ENCODE assay signal across 8 cellular contexts in genomic region chr3:128725932-128726690, GRCh38.
DNase-seq lines count a peak whose midpoint lies in the region; ATAC-seq and TF ChIP-seq lines count a peak whose summit lies in the region.

Gene RAB7A, plus strand, starts transcription at chr3:128726183. Its CDS starts 69,185 bp downstream, at chr3:128795368.

- peak within 1 kb of the TSS; percentile 92 for H3K4me3 Mint-ChIP-seq in central memory CD8-positive, alpha-beta T cell

- ATAC-seq in GM19025 (IDR thresholded peaks at IDR 0.05; ENCODE audit: low read depth, unreplicated experiment) (peak; percentile 97), HG03342 (IDR thresholded peaks at IDR 0.05; ENCODE audit: unreplicated experiment) (peak; percentile 95)
- peak; percentile 96 for ATAC-seq in central memory CD8-positive, alpha-beta T cell (replicated peaks; ENCODE audit: extremely low read depth, poor library complexity, severe bottlenecking)

- no peaks in the 10 kb centered on the region for H3K9me3 Mint-ChIP-seq in central memory CD8-positive, alpha-beta T cell

- TF ChIP-seq CTCF in AG09309 (IDR thresholded peaks at IDR 0.05; ENCODE audit: control insufficient read depth, insufficient read depth, low read depth, low read length, missing control alignments) = no peak

- H3K36me3 Mint-ChIP-seq in central memory CD8-positive, alpha-beta T cell (ENCODE audit: insufficient read depth) = peaks cover 12% of the 10 kb centered on the region

- H3K27me3 Mint-ChIP-seq in central memory CD8-positive, alpha-beta T cell = peaks cover 8% of the 10 kb centered on the region

- peak; percentile 93 for DNase-seq in AG09309 (ENCODE audit: low read depth)
- DNase-seq in NCI-H446 (lab: John Stamatoyannopoulos, UW) = peak; percentile 97 to 99
- peak; percentile 95 for DNase-seq in activated CD4-positive, CD25-positive, alpha-beta regulatory T cell treated with anti-CD3 and anti-CD28 coated beads, Interleukin-2, amount 50 U/mL, for 16 hours (ENCODE audit: low read depth, low spot score)
- peak; percentile 90 to 95 for DNase-seq in central memory CD8-positive, alpha-beta T cell (ENCODE audit: low spot score in 2 of 2)
- DNase-seq in iris pigment epithelial cell (ENCODE audit: low read depth) = peak; percentile 99
- peak; percentile 97 for DNase-seq in stimulated activated CD4-positive, alpha-beta T cell treated with anti-CD3 and anti-CD28 coated beads, Interleukin-12 subunit alpha, Interleukin-12 subunit beta, amount 100 ng/mL, for 4 hours

- H3K4me3 ChIP-seq in AG09309 (ENCODE audit: control insufficient read depth, low read depth, low read length) = peak within 1 kb of the TSS; percentile 86

- H3K27ac Mint-ChIP-seq in central memory CD8-positive, alpha-beta T cell (ENCODE audit: low read depth) = peak within 1 kb of the TSS; percentile 92

- peaks cover 55% of the 10 kb centered on the region for H3K4me1 Mint-ChIP-seq in central memory CD8-positive, alpha-beta T cell

Comparison
In these comparisons a context has a peak if more than half of its experiments do, and no peak if none do; other contexts are left out.
1. Peak in every context shown above with its lines: DNase-seq, ATAC-seq and H3K4me3 ChIP-seq.